ENCODE assay signal across 3 cellular contexts in genomic region chr2:36174920-36175319, GRCh38.
TF ChIP-seq lines count a peak whose summit lies in the region.

No MANE protein-coding gene starts in this region.

TF ChIP-seq in HepG2, 621 proteins besides CTCF, POLR2A, EP300 and RAD21:
- TF ChIP-seq, protein P1, sequence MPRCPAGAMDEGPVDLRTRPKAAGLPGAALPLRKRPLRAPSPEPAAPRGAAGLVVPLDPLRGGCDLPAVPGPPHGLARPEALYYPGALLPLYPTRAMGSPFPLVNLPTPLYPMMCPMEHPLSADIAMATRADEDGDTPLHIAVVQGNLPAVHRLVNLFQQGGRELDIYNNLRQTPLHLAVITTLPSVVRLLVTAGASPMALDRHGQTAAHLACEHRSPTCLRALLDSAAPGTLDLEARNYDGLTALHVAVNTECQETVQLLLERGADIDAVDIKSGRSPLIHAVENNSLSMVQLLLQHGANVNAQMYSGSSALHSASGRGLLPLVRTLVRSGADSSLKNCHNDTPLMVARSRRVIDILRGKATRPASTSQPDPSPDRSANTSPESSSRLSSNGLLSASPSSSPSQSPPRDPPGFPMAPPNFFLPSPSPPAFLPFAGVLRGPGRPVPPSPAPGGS (CRISPR knock-in tag; IDR thresholded peaks at IDR 0.05), result no peak
- TF ChIP-seq MAFF (IDR thresholded peaks at IDR 0.05; ENCODE audit: low read depth, low read length) (peak; percentile 82), MAFK (conservative IDR thresholded peaks at IDR 0.05 in 1 of 2, IDR thresholded peaks at IDR 0.05 in 1 of 2; ENCODE audit: low read length in 2 of 2) (peak; percentile 71 to 84)

TF ChIP-seq in A549, 52 proteins besides CTCF, POLR2A, EP300 and RAD21:
- TF ChIP-seq MAFK (IDR thresholded peaks at IDR 0.05; ENCODE audit: partially characterized antibody), result peak; percentile 70
- TF ChIP-seq, protein P1 (IDR thresholded peaks at IDR 0.05), result no peak

TF ChIP-seq in IMR-90, 13 proteins besides CTCF, POLR2A, EP300 and RAD21:
- TF ChIP-seq NFE2L2 (IDR thresholded peaks at IDR 0.05; ENCODE audit: low read depth, low read length) (no peak), MAFK (IDR thresholded peaks at IDR 0.05; ENCODE audit: low read depth, low read length) (peak; percentile 58)
